In genomic region chr10:110803830-110804338, GRCh38 we compare ENCODE assay signal across 8 cellular contexts.
DNase-seq lines count a peak whose midpoint lies in the region; ATAC-seq and TF ChIP-seq lines count a peak whose summit lies in the region.

No MANE protein-coding gene starts in this region.

- peak overlapping the region; percentile 16 to 80 (median 70) for H3K27ac ChIP-seq in sigmoid colon

- no peaks in the 10 kb centered on the region for H3K27me3 ChIP-seq in NT2/D1 (ENCODE audit: insufficient read depth, insufficient read length)
- H3K27me3 ChIP-seq in sigmoid colon, result no peaks in the 10 kb centered on the region

- H3K4me3 ChIP-seq in NT2/D1 (ENCODE audit: insufficient read length, low read depth) (no peak overlapping the region), sigmoid colon (no peak overlapping the region)

- H3K4me1 ChIP-seq in NT2/D1 (ENCODE audit: insufficient read depth, insufficient read length) (no peaks in the 10 kb centered on the region), sigmoid colon (peaks cover 0 to 39% (median 38%) of the 10 kb centered on the region in 4 donors)

- H3K9me3 ChIP-seq in NT2/D1 (ENCODE audit: insufficient read depth, low read length), result no peaks in the 10 kb centered on the region
- H3K9me3 ChIP-seq in sigmoid colon, result no peaks in the 10 kb centered on the region

- ATAC-seq in HG02763 (IDR thresholded peaks at IDR 0.05; ENCODE audit: unreplicated experiment) (peak; percentile 45), HG03135 (IDR thresholded peaks at IDR 0.05; ENCODE audit: unreplicated experiment) (no peak)

- WGBS in sigmoid colon, 2 donors, result 8 to 30% methylated on average over 6 of the region's 6 CpGs

- no peak for TF ChIP-seq POLR2A in sigmoid colon (IDR thresholded peaks at IDR 0.05)

- no peak overlapping the region for H3K9ac ChIP-seq in NT2/D1 (ENCODE audit: insufficient read length, low read depth)

- peaks cover 6% of the 10 kb centered on the region for H3K36me3 ChIP-seq in NT2/D1 (ENCODE audit: insufficient read depth, insufficient read length, low read length)
- peaks cover 0 to 7% (median 0%) of the 10 kb centered on the region in 4 donors for H3K36me3 ChIP-seq in sigmoid colon

- DNase-seq in A172 (ENCODE audit: low spot score) (peak; percentile 36), NT2/D1 (ENCODE audit: low read depth, low spot score) (peak; percentile 32), astrocyte of the hippocampus (ENCODE audit: low read depth, low spot score) (peak; percentile 50), hypothalamus (lab: John Stamatoyannopoulos, UW) (peak in 31 of 51 donors; percentile 11 to 67 (median 36)), sigmoid colon (no peak)

- intact Hi-C loops in sigmoid colon (cut with DNase I), result loop anchor here (2.0 to 5.0 kb wide), 2 partner anchors 68 to 89 kb away; partner anchors contain the start of gene PDCD4

- no peak for TF ChIP-seq EP300 in sigmoid colon (IDR thresholded peaks at IDR 0.05)

- TF ChIP-seq CTCF in GM12872 (IDR thresholded peaks at IDR 0.05; ENCODE audit: insufficient read depth, low read depth, low read length) (peak; percentile 90), sigmoid colon (IDR thresholded peaks at IDR 0.05) (peak; percentile 42 to 67 (median 50))
